In the genomic region with DNA sequence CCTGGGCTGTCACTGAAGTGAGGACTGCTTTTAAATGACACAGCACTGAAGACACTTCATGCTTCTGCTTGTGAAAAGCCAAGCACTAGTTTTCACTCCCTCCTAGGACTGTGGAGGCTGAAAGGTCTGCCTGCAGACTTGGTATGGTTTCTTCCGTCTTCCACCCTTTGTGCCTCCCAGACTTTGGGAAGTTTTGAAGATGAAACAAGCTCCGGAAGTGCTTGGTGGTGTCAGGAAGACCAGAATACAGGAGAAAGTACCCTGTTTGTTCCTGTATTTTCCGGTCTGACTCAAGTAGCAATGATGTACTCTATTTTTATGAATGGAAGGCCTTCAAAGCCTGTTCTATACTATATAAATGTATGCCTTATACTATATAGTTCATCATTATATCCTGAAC, we compare ENCODE assay signal across 20 cellular contexts.
DNase-seq lines count a peak whose midpoint lies in the region; ATAC-seq and TF ChIP-seq lines count a peak whose summit lies in the region.
"Had no signal": no experiment of that assay in that cellular context is flagged by ENCODE, and none has a peak within 500 bp of the region (broad histone marks: within the 10 kb centered on the region; RNA-seq: fewer than 3 reads in every experiment).

No MANE protein-coding gene starts in this region.

- H3K4me3 Mint-ChIP-seq in activated naive CD4-positive, alpha-beta T cell treated with anti-CD3 and anti-CD28 coated beads, Interleukin-2, amount 50 U/mL, for 24 hours = no peak overlapping the region
- peak overlapping the region; percentile 59 for H3K4me3 Mint-ChIP-seq in endothelial cell (ENCODE audit: unreplicated experiment)

- peaks cover 8% of the 10 kb centered on the region for H3K9me3 Mint-ChIP-seq in activated naive CD4-positive, alpha-beta T cell treated with anti-CD3 and anti-CD28 coated beads, Interleukin-2, amount 50 U/mL, for 24 hours
- H3K9me3 Mint-ChIP-seq in endothelial cell (ENCODE audit: unreplicated experiment) = peaks cover 8% of the 10 kb centered on the region

- H3K27ac ChIP-seq in temporal lobe (ENCODE audit: low read depth, low read length) (peak overlapping the region; percentile 13), suprapubic skin (no peak overlapping the region)
- H3K27ac ChIP-seq: A549, PC-9, SJCRH30 had no signal

- no peak for TF ChIP-seq EP300 in suprapubic skin (IDR thresholded peaks at IDR 0.05)

- peaks cover 8% of the 10 kb centered on the region for H3K36me3 Mint-ChIP-seq in activated naive CD4-positive, alpha-beta T cell treated with anti-CD3 and anti-CD28 coated beads, Interleukin-2, amount 50 U/mL, for 24 hours
- peaks cover 51% of the 10 kb centered on the region for H3K36me3 Mint-ChIP-seq in endothelial cell (ENCODE audit: low read depth, unreplicated experiment)

- no peak for DNase-seq in activated naive CD4-positive, alpha-beta T cell treated with anti-CD3 and anti-CD28 coated beads, Interleukin-2, amount 50 U/mL, for 16 hours
- peak; percentile 19 for DNase-seq in endothelial cell (ENCODE audit: low spot score)
- DNase-seq in suprapubic skin (ENCODE audit: low spot score in 2 of 2) = no peak
- DNase-seq: CD4-positive, alpha-beta memory T cell; DMS53; EL; GOT3; KBM-7; NCI-H1417; NCI-H187; NCI-H524; PC-9; SJCRH30 had no signal

- no peak for TF ChIP-seq POLR2A in suprapubic skin (IDR thresholded peaks at IDR 0.05)

- WGBS in suprapubic skin = 66% methylated on average over 3 of the region's 3 CpGs

- H3K4me3 ChIP-seq in suprapubic skin = no peak overlapping the region
- H3K4me3 ChIP-seq: A549, GM12878, PC-9, SJCRH30 had no signal

- no peaks in the 10 kb centered on the region for H3K27me3 ChIP-seq in suprapubic skin
- H3K27me3 ChIP-seq: SJCRH30 had no signal

- no peaks in the 10 kb centered on the region for H3K4me1 ChIP-seq in suprapubic skin
- H3K4me1 ChIP-seq: A549, SJCRH30 had no signal

- H3K36me3 ChIP-seq in suprapubic skin = no peaks in the 10 kb centered on the region
- H3K36me3 ChIP-seq: SJCRH30 had no signal

- ATAC-seq in HG03159 (IDR thresholded peaks at IDR 0.05; ENCODE audit: unreplicated experiment) = no peak
- ATAC-seq: A549, GM12878, HepG2 had no signal

- TF ChIP-seq CTCF in endothelial cell (IDR thresholded peaks at IDR 0.05; ENCODE audit: unreplicated experiment) (no peak), suprapubic skin (IDR thresholded peaks at IDR 0.05) (no peak)

- peaks cover 10% of the 10 kb centered on the region for H3K9me3 ChIP-seq in suprapubic skin

- peaks cover 1% of the 10 kb centered on the region for H3K27me3 Mint-ChIP-seq in activated naive CD4-positive, alpha-beta T cell treated with anti-CD3 and anti-CD28 coated beads, Interleukin-2, amount 50 U/mL, for 24 hours
- H3K27me3 Mint-ChIP-seq in endothelial cell (ENCODE audit: unreplicated experiment) = peaks cover 11% of the 10 kb centered on the region

- peak overlapping the region; percentile 49 for H3K27ac Mint-ChIP-seq in activated naive CD4-positive, alpha-beta T cell treated with anti-CD3 and anti-CD28 coated beads, Interleukin-2, amount 50 U/mL, for 24 hours
- peak overlapping the region; percentile 85 for H3K27ac Mint-ChIP-seq in endothelial cell (ENCODE audit: unreplicated experiment)
- H3K27ac Mint-ChIP-seq: CD4-positive, alpha-beta memory T cell had no signal

- peaks cover 42% of the 10 kb centered on the region for H3K4me1 Mint-ChIP-seq in activated naive CD4-positive, alpha-beta T cell treated with anti-CD3 and anti-CD28 coated beads, Interleukin-2, amount 50 U/mL, for 24 hours
- peaks cover 67% of the 10 kb centered on the region for H3K4me1 Mint-ChIP-seq in endothelial cell (ENCODE audit: unreplicated experiment)

TF ChIP-seq in PFSK-1, 5 proteins besides CTCF, POLR2A, EP300 and RAD21:
- TF ChIP-seq SIN3A (IDR thresholded peaks at IDR 0.05; ENCODE audit: borderline replicate concordance, insufficient read depth, low read length) (0 out of 2 replicates have a peak, but pooled peaks have one; percentile 15), FOXP2 (optimal IDR thresholded peaks at IDR 0.05; ENCODE audit: borderline replicate concordance, extremely low read depth, extremely low read length, insufficient read depth) (no peak)
